In the genomic region with DNA sequence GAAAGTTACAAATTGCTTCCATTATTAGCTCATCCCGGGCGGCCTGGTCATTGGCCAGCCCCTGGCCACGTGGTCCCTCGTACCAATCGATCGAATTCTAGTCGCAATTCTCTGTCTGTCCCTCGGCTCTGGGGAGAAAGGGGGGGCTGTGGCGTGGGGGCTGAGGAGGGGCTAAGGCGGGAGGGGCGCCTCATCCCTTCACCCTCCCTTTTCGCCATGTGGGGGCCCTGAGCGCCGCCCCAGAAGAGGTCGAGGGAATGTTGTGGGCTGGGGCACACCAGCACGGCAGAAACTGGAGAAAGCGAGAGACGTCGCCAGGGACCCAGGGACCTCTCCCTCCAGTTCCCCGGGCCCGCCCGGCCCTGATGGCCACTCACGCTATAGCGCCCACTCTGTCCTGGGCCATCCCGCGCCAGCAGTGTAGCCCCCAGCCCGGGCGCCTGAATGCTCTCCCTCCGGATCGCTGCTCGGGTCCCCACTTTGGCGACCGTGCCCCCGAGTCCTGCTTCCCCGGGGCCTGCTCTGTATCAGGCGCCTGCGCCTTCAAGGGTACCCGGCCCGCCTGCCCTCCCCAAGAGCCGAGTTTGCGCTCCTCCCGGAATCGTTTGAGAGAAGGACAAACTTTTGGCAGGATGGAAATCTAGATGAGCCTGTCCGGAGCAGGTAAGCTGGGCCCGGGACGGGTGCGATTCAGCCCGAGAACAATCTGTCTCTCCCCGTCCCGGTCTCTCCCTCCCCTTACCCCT, we compare ENCODE assay signal across 8 cellular contexts.
DNase-seq lines count a peak whose midpoint lies in the region; ATAC-seq and TF ChIP-seq lines count a peak whose summit lies in the region.

No MANE protein-coding gene starts in this region.

- H3K4me3 ChIP-seq in HUES6 (ENCODE audit: low read depth, low read length): peak overlapping the region; percentile 73
- H3K4me3 ChIP-seq in astrocyte of the cerebellum (ENCODE audit: low read depth, low read length): peak overlapping the region; percentile 27

- in situ Hi-C loops in astrocyte of the cerebellum (cut with HindIII; ENCODE audit: low sequenced_read_pairs): no loop called here

- H3K4me1 Mint-ChIP-seq in stimulated activated naive CD8-positive, alpha-beta T cell treated with anti-CD3 and anti-CD28 coated beads, Interleukin-15, amount 100 ng/mL, for 72 hours: peaks cover 19% of the 10 kb centered on the region

- peaks cover 89% of the 10 kb centered on the region for H3K27me3 Mint-ChIP-seq in stimulated activated naive CD8-positive, alpha-beta T cell treated with anti-CD3 and anti-CD28 coated beads, Interleukin-15, amount 100 ng/mL, for 72 hours

- no peak overlapping the region for H3K27ac Mint-ChIP-seq in stimulated activated naive CD8-positive, alpha-beta T cell treated with anti-CD3 and anti-CD28 coated beads, Interleukin-15, amount 100 ng/mL, for 72 hours

- peaks cover 20% of the 10 kb centered on the region for H3K4me1 ChIP-seq in HUES6 (ENCODE audit: control insufficient read depth, insufficient read depth, low read length)

- H3K4me3 Mint-ChIP-seq in stimulated activated naive CD8-positive, alpha-beta T cell treated with anti-CD3 and anti-CD28 coated beads, Interleukin-15, amount 100 ng/mL, for 72 hours: peak overlapping the region; percentile 76 to 81

- no peaks in the 10 kb centered on the region for H3K9me3 Mint-ChIP-seq in stimulated activated naive CD8-positive, alpha-beta T cell treated with anti-CD3 and anti-CD28 coated beads, Interleukin-15, amount 100 ng/mL, for 72 hours

- H3K27ac ChIP-seq in HUES6 (ENCODE audit: low read depth, low read length): no peak overlapping the region

- H3K9ac ChIP-seq in HUES6 (ENCODE audit: low read length): no peak overlapping the region

- H3K36me3 ChIP-seq in HUES6 (ENCODE audit: control insufficient read depth, insufficient read depth, low read length): no peaks in the 10 kb centered on the region

- DNase-seq in astrocyte of the cerebellum (ENCODE audit: low read depth): no peak
- DNase-seq in kidney tubule cell (ENCODE audit: low spot score): peak; percentile 50
- DNase-seq in stimulated activated naive CD8-positive, alpha-beta T cell treated with anti-CD3 and anti-CD28 coated beads, Interleukin-15, amount 100 ng/mL, for 72 hours: peak in 1 of 2 donors; percentile 17
- no peak for DNase-seq in glomerular visceral epithelial cell (ENCODE audit: extremely low spot score)
- no peak for DNase-seq in NCI-H1694 (lab: John Stamatoyannopoulos, UW)

- ATAC-seq in stimulated activated naive CD8-positive, alpha-beta T cell treated with anti-CD3 and anti-CD28 coated beads, Interleukin-15, amount 100 ng/mL, for 72 hours: peak; percentile 64
- ATAC-seq in HG02798 (IDR thresholded peaks at IDR 0.05; ENCODE audit: poor library complexity, unreplicated experiment) (no peak), HG03571 (IDR thresholded peaks at IDR 0.05; ENCODE audit: unreplicated experiment) (no peak)

- H3K9me3 ChIP-seq in HUES6 (ENCODE audit: control insufficient read depth, insufficient read depth, low read depth, low read length): no peaks in the 10 kb centered on the region

- TF ChIP-seq CTCF in astrocyte of the cerebellum (IDR thresholded peaks at IDR 0.05; ENCODE audit: low read depth, low read length, missing control alignments): no peak

- peaks cover 100% of the 10 kb centered on the region for H3K27me3 ChIP-seq in HUES6 (ENCODE audit: control insufficient read depth, insufficient read depth, low read length)
